Comparison of ENCODE assay signal across 1 cellular context in the genomic region with DNA sequence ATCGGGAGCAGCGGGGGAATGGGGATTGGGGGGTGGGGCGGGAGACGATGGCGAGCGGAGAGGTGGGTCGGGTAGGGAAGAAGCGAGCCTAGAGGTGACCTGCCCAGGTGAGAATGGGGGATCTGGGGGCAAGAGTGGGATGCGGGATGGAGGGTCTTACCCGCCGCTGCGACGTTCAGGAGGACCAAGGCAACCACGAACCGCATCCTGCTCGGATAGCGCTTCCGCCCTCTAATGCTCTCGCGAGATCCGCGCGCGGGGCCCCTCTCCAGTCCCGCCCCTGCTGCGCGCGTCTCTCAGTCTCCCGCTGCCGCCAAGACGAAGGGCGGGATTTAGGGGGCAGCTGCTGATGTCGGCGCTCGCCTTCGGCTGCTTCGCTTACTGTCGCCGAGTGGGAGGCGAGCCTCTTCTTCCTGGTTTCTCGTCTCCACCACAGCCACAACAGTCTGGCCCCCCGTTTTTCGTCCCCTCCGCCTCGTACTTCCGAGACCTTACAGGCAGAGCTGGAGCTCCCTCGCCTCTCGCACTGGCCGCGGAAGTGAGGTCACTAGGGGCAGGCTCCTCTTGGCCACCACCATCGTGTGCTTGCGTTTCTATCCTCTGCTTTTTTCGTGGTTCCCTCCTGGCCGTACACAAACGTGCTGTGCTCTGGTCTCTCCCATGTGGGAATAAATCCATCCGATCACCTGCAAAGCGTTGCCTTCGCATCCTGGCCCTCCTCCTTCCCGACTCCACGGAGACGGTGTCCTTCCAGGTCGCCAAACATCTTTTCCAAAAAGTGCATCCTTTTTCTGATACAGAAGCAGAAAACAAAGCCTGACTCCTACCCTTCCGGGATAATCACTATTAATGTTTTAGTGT.
A peak's percentile ranks its signal among the peaks of the same experiment; 100 is the strongest.
TF ChIP-seq lines count a peak whose summit lies in the region.

A gene (minus strand): TSS at position 233 of the 861 bp plus-strand sequence. CDS start 27 bp downstream, at position 206.

TF ChIP-seq in K562, 482 proteins besides CTCF, POLR2A, EP300 and RAD21 (continued from another document and continues in another):
- TF ChIP-seq E2F3 (CRISPR knock-in tag; IDR thresholded peaks at IDR 0.05): peak; percentile 88
- TF ChIP-seq MCM5 (IDR thresholded peaks at IDR 0.05; ENCODE audit: low read depth): no peak
- TF ChIP-seq, protein P1, sequence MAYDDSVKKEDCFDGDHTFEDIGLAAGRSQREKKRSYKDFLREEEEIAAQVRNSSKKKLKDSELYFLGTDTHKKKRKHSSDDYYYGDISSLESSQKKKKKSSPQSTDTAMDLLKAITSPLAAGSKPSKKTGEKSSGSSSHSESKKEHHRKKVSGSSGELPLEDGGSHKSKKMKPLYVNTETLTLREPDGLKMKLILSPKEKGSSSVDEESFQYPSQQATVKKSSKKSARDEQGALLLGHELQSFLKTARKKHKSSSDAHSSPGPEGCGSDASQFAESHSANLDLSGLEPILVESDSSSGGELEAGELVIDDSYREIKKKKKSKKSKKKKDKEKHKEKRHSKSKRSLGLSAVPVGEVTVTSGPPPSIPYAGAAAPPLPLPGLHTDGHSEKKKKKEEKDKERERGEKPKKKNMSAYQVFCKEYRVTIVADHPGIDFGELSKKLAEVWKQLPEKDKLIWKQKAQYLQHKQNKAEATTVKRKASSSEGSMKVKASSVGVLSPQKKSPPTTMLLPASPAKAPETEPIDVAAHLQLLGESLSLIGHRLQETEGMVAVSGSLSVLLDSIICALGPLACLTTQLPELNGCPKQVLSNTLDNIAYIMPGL (CRISPR knock-in tag; IDR thresholded peaks at IDR 0.05): no peak; the same call in none of the 2 replicates
- no peak for TF ChIP-seq ZNF239 (CRISPR knock-in tag; IDR thresholded peaks at IDR 0.05)
- no peak for TF ChIP-seq MCM2 (IDR thresholded peaks at IDR 0.05; ENCODE audit: low read depth)
- TF ChIP-seq TBL1XR1 (IDR thresholded peaks at IDR 0.05; ENCODE audit: low read length in 2 of 2): peak in 1 of 2 experiments; percentile 24; a peak in 1 of 4 replicates
- no peak for TF ChIP-seq SAFB2 (IDR thresholded peaks at IDR 0.05; ENCODE audit: borderline replicate concordance, low read depth, low read length, severe bottlenecking)
- peak; percentile 99 for TF ChIP-seq POLR2B (IDR thresholded peaks at IDR 0.05; ENCODE audit: low read depth, partially characterized antibody)
- TF ChIP-seq, protein P2, sequence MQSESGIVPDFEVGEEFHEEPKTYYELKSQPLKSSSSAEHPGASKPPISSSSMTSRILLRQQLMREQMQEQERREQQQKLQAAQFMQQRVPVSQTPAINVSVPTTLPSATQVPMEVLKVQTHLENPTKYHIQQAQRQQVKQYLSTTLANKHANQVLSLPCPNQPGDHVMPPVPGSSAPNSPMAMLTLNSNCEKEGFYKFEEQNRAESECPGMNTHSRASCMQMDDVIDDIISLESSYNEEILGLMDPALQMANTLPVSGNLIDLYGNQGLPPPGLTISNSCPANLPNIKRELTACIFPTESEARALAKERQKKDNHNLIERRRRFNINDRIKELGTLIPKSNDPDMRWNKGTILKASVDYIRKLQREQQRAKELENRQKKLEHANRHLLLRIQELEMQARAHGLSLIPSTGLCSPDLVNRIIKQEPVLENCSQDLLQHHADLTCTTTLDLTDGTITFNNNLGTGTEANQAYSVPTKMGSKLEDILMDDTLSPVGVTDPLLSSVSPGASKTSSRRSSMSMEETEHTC (IDR thresholded peaks at IDR 0.05): no peak
- TF ChIP-seq ATF1 (CRISPR knock-in tag; IDR thresholded peaks at IDR 0.05): no peak
- peak; percentile 95 for TF ChIP-seq ATF1 (tag; IDR thresholded peaks at IDR 0.05)
- peak; percentile 77 for TF ChIP-seq BRD9 (IDR thresholded peaks at IDR 0.05; ENCODE audit: low read depth, partially characterized antibody)
- no peak for TF ChIP-seq HIVEP1 (CRISPR knock-in tag; IDR thresholded peaks at IDR 0.05)
- peak; percentile 48; the same call in 1 of the 2 replicates for TF ChIP-seq ZBED1 (IDR thresholded peaks at IDR 0.05)
- TF ChIP-seq ZBTB1 (CRISPR knock-in tag; IDR thresholded peaks at IDR 0.05; ENCODE audit: borderline replicate concordance, low read depth): peak; percentile 65; the same call in 1 of the 2 replicates
- TF ChIP-seq PURB (CRISPR knock-in tag; IDR thresholded peaks at IDR 0.05; ENCODE audit: low read depth): no peak
- peak; percentile 99 for TF ChIP-seq SUPT5H (IDR thresholded peaks at IDR 0.05)
- TF ChIP-seq HDGF (IDR thresholded peaks at IDR 0.05): no peak
- TF ChIP-seq SAP30 (IDR thresholded peaks at IDR 0.05; ENCODE audit: borderline replicate concordance, insufficient read depth, low read depth, low read length, poor library complexity, severe bottlenecking): peak; percentile 69
- no peak for TF ChIP-seq HMG20A (CRISPR knock-in tag; conservative IDR thresholded peaks at IDR 0.05)
- TF ChIP-seq TSC22D4 (tag; IDR thresholded peaks at IDR 0.05): no peak
- TF ChIP-seq, protein P3, sequence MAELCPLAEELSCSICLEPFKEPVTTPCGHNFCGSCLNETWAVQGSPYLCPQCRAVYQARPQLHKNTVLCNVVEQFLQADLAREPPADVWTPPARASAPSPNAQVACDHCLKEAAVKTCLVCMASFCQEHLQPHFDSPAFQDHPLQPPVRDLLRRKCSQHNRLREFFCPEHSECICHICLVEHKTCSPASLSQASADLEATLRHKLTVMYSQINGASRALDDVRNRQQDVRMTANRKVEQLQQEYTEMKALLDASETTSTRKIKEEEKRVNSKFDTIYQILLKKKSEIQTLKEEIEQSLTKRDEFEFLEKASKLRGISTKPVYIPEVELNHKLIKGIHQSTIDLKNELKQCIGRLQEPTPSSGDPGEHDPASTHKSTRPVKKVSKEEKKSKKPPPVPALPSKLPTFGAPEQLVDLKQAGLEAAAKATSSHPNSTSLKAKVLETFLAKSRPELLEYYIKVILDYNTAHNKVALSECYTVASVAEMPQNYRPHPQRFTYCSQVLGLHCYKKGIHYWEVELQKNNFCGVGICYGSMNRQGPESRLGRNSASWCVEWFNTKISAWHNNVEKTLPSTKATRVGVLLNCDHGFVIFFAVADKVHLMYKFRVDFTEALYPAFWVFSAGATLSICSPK (IDR thresholded peaks at IDR 0.05; ENCODE audit: borderline replicate concordance): no peak
- TF ChIP-seq ZNF764 (CRISPR knock-in tag; IDR thresholded peaks at IDR 0.05; ENCODE audit: low read depth): no peak
- TF ChIP-seq ILK (tag; IDR thresholded peaks at IDR 0.05; ENCODE audit: borderline replicate concordance, low read depth): no peak
- TF ChIP-seq NELFE (IDR thresholded peaks at IDR 0.05; ENCODE audit: insufficient read depth, insufficient read length): no peak
- TF ChIP-seq ZNF197 (CRISPR knock-in tag; IDR thresholded peaks at IDR 0.05; ENCODE audit: low read depth): no peak
- TF ChIP-seq, protein P4, sequence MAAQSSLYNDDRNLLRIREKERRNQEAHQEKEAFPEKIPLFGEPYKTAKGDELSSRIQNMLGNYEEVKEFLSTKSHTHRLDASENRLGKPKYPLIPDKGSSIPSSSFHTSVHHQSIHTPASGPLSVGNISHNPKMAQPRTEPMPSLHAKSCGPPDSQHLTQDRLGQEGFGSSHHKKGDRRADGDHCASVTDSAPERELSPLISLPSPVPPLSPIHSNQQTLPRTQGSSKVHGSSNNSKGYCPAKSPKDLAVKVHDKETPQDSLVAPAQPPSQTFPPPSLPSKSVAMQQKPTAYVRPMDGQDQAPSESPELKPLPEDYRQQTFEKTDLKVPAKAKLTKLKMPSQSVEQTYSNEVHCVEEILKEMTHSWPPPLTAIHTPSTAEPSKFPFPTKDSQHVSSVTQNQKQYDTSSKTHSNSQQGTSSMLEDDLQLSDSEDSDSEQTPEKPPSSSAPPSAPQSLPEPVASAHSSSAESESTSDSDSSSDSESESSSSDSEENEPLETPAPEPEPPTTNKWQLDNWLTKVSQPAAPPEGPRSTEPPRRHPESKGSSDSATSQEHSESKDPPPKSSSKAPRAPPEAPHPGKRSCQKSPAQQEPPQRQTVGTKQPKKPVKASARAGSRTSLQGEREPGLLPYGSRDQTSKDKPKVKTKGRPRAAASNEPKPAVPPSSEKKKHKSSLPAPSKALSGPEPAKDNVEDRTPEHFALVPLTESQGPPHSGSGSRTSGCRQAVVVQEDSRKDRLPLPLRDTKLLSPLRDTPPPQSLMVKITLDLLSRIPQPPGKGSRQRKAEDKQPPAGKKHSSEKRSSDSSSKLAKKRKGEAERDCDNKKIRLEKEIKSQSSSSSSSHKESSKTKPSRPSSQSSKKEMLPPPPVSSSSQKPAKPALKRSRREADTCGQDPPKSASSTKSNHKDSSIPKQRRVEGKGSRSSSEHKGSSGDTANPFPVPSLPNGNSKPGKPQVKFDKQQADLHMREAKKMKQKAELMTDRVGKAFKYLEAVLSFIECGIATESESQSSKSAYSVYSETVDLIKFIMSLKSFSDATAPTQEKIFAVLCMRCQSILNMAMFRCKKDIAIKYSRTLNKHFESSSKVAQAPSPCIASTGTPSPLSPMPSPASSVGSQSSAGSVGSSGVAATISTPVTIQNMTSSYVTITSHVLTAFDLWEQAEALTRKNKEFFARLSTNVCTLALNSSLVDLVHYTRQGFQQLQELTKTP (IDR thresholded peaks at IDR 0.05; ENCODE audit: low read depth in 1 of 2, partially characterized antibody in 2 of 2): peak; percentile 72 to 81
- peak; percentile 97 for TF ChIP-seq NFRKB (IDR thresholded peaks at IDR 0.05; ENCODE audit: low read depth)
- TF ChIP-seq, protein P5, sequence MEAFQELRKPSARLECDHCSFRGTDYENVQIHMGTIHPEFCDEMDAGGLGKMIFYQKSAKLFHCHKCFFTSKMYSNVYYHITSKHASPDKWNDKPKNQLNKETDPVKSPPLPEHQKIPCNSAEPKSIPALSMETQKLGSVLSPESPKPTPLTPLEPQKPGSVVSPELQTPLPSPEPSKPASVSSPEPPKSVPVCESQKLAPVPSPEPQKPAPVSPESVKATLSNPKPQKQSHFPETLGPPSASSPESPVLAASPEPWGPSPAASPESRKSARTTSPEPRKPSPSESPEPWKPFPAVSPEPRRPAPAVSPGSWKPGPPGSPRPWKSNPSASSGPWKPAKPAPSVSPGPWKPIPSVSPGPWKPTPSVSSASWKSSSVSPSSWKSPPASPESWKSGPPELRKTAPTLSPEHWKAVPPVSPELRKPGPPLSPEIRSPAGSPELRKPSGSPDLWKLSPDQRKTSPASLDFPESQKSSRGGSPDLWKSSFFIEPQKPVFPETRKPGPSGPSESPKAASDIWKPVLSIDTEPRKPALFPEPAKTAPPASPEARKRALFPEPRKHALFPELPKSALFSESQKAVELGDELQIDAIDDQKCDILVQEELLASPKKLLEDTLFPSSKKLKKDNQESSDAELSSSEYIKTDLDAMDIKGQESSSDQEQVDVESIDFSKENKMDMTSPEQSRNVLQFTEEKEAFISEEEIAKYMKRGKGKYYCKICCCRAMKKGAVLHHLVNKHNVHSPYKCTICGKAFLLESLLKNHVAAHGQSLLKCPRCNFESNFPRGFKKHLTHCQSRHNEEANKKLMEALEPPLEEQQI (IDR thresholded peaks at IDR 0.05): no peak
- peak; percentile 34; the same call in 1 of the 2 replicates for TF ChIP-seq DIDO1 (tag; IDR thresholded peaks at IDR 0.05; ENCODE audit: low read depth)
- 0 out of 2 replicates have a peak, but pooled peaks have one; percentile 52 for TF ChIP-seq ZNF175 (CRISPR knock-in tag; IDR thresholded peaks at IDR 0.05; ENCODE audit: low read depth)
- TF ChIP-seq NCOA4 (IDR thresholded peaks at IDR 0.05; ENCODE audit: partially characterized antibody): no peak
- TF ChIP-seq GATAD2B (IDR thresholded peaks at IDR 0.05; ENCODE audit: borderline replicate concordance): no peak
- TF ChIP-seq NR4A1 (CRISPR knock-in tag; IDR thresholded peaks at IDR 0.05): no peak
- no peak for TF ChIP-seq NR4A1 (tag; IDR thresholded peaks at IDR 0.05)
- 0 out of 2 replicates have a peak, but pooled peaks have one; percentile 4 for TF ChIP-seq ZNF384 (IDR thresholded peaks at IDR 0.05; ENCODE audit: low read depth, low read length)
- peak; percentile 67 for TF ChIP-seq DPF2 (IDR thresholded peaks at IDR 0.05)
- no peak for TF ChIP-seq SP2 (IDR thresholded peaks at IDR 0.05; ENCODE audit: extremely low read depth, low read depth, low read length, poor library complexity, severe bottlenecking)
- TF ChIP-seq ZNF121 (CRISPR knock-in tag; conservative IDR thresholded peaks at IDR 0.05): no peak
- no peak for TF ChIP-seq ERF (CRISPR knock-in tag; IDR thresholded peaks at IDR 0.05)
- no peak for TF ChIP-seq XRCC3 (IDR thresholded peaks at IDR 0.05)
- TF ChIP-seq, protein P6, sequence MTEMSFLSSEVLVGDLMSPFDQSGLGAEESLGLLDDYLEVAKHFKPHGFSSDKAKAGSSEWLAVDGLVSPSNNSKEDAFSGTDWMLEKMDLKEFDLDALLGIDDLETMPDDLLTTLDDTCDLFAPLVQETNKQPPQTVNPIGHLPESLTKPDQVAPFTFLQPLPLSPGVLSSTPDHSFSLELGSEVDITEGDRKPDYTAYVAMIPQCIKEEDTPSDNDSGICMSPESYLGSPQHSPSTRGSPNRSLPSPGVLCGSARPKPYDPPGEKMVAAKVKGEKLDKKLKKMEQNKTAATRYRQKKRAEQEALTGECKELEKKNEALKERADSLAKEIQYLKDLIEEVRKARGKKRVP (CRISPR knock-in tag; IDR thresholded peaks at IDR 0.05): no peak; the same call in 1 of the 2 replicates
- no peak for TF ChIP-seq DNMT1 (IDR thresholded peaks at IDR 0.05)
- no peak for TF ChIP-seq EZH2 (IDR thresholded peaks at IDR 0.05; ENCODE audit: borderline replicate concordance, low read depth, low read length)
- TF ChIP-seq CSDE1 (IDR thresholded peaks at IDR 0.05): no peak; a peak in 1 of 4 replicates
- TF ChIP-seq, protein P7, sequence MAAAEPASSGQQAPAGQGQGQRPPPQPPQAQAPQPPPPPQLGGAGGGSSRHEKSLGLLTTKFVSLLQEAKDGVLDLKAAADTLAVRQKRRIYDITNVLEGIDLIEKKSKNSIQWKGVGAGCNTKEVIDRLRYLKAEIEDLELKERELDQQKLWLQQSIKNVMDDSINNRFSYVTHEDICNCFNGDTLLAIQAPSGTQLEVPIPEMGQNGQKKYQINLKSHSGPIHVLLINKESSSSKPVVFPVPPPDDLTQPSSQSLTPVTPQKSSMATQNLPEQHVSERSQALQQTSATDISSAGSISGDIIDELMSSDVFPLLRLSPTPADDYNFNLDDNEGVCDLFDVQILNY (CRISPR knock-in tag; IDR thresholded peaks at IDR 0.05): peak; percentile 80; the same call in 1 of the 2 replicates
- TF ChIP-seq, protein P8, sequence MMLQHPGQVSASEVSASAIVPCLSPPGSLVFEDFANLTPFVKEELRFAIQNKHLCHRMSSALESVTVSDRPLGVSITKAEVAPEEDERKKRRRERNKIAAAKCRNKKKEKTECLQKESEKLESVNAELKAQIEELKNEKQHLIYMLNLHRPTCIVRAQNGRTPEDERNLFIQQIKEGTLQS (IDR thresholded peaks at IDR 0.05): peak; percentile 70
- TF ChIP-seq, protein P8 (CRISPR knock-in tag; conservative IDR thresholded peaks at IDR 0.05): peak; percentile 13; the same call in 1 of the 2 replicates
- TF ChIP-seq FOXJ3 (CRISPR knock-in tag; IDR thresholded peaks at IDR 0.05): no peak
- TF ChIP-seq, protein P9, sequence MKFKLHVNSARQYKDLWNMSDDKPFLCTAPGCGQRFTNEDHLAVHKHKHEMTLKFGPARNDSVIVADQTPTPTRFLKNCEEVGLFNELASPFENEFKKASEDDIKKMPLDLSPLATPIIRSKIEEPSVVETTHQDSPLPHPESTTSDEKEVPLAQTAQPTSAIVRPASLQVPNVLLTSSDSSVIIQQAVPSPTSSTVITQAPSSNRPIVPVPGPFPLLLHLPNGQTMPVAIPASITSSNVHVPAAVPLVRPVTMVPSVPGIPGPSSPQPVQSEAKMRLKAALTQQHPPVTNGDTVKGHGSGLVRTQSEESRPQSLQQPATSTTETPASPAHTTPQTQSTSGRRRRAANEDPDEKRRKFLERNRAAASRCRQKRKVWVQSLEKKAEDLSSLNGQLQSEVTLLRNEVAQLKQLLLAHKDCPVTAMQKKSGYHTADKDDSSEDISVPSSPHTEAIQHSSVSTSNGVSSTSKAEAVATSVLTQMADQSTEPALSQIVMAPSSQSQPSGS (CRISPR knock-in tag; IDR thresholded peaks at IDR 0.05): no peak
